ENCODE assay signal across 20 cellular contexts in genomic region chr20:1721687-1722512, GRCh38.
A peak's percentile ranks its signal among the peaks of the same experiment; 100 is the strongest.
DNase-seq lines count a peak whose midpoint lies in the region; ATAC-seq and TF ChIP-seq lines count a peak whose summit lies in the region.
"Had no signal": no experiment of that assay in that cellular context is flagged by ENCODE, and none has a peak within 500 bp of the region (broad histone marks: within the 10 kb centered on the region; RNA-seq: fewer than 3 reads in every experiment).

No MANE protein-coding gene starts in this region.

- DNase-seq in ELF-1 (ENCODE audit: low read depth, low spot score) = peak; percentile 89
- peak; percentile 89 for DNase-seq in endodermal cell
- no peak for DNase-seq in Right ventricle myocardium inferior (ENCODE audit: missing footprints)
- no peak for DNase-seq in BE2C
- DNase-seq: activated naive CD4-positive, alpha-beta T cell treated with anti-CD3 and anti-CD28 coated beads, Interleukin-2, amount 50 U/mL, for 16 hours; caudate nucleus; DND-41; head of caudate nucleus; left lung; NCI-H2171 treated with DMSO at 0.1 percent for 48 hours; OCI-M1; right lobe of liver; stomach; T-helper 1 cell had no signal

- no peaks in the 10 kb centered on the region for H3K27me3 Mint-ChIP-seq in IgD-negative memory B cell
- peaks cover 41% of the 10 kb centered on the region for H3K27me3 Mint-ChIP-seq in endodermal cell (ENCODE audit: insufficient read depth)

- peak overlapping the region in 2 of 3 donors; percentile 17 to 88 for H3K27ac Mint-ChIP-seq in IgD-negative memory B cell
- no peak overlapping the region for H3K27ac Mint-ChIP-seq in endodermal cell

- no peaks in the 10 kb centered on the region for H3K36me3 ChIP-seq in endodermal cell (ENCODE audit: control insufficient read depth, insufficient read depth, low read length)
- H3K36me3 ChIP-seq in BE2C = no peaks in the 10 kb centered on the region
- H3K36me3 ChIP-seq: BLaER1, left lung, right lobe of liver, stomach had no signal

- H3K9me3 ChIP-seq in endodermal cell (ENCODE audit: control insufficient read depth, low read length) = no peaks in the 10 kb centered on the region
- no peaks in the 10 kb centered on the region for H3K9me3 ChIP-seq in BE2C
- H3K9me3 ChIP-seq: left lung, right lobe of liver had no signal

- intact Hi-C loops in Right ventricle myocardium inferior (cut with DNase I) = no loop called here

- H3K27me3 ChIP-seq in endodermal cell (ENCODE audit: control insufficient read depth, insufficient read depth, low read length, poor library complexity, severe bottlenecking) (no peaks in the 10 kb centered on the region), BE2C (no peaks in the 10 kb centered on the region)
- H3K27me3 ChIP-seq: BLaER1, right lobe of liver, stomach had no signal

- peaks cover 2% of the 10 kb centered on the region for H3K36me3 Mint-ChIP-seq in IgD-negative memory B cell
- no peaks in the 10 kb centered on the region for H3K36me3 Mint-ChIP-seq in endodermal cell (ENCODE audit: low read depth)

- H3K4me3 Mint-ChIP-seq in IgD-negative memory B cell = peak overlapping the region in 1 of 4 donors; percentile 86
- H3K4me3 Mint-ChIP-seq in endodermal cell = no peak overlapping the region

- no peak overlapping the region for H3K9ac ChIP-seq in endodermal cell (ENCODE audit: extremely low read depth, low read length, poor library complexity, severe bottlenecking)
- H3K9ac ChIP-seq: BLaER1 had no signal

- TF ChIP-seq CTCF in endodermal cell (conservative IDR thresholded peaks at IDR 0.05) = no peak
- no peak for TF ChIP-seq CTCF in BE2C (IDR thresholded peaks at IDR 0.05; ENCODE audit: low read depth, low read length)

- WGBS in endodermal cell (ENCODE audit: insufficient coverage in 1 of 2, insufficient read length in 1 of 2), 2 experiments = 68% methylated on average over 4 to 6 of the region's 6 CpGs

- no peak overlapping the region for H3K27ac ChIP-seq in endodermal cell (ENCODE audit: low read depth, low read length)
- H3K27ac ChIP-seq: BLaER1, HL-60, left lung, right lobe of liver, stomach had no signal

- ATAC-seq in GM18861 (IDR thresholded peaks at IDR 0.05; ENCODE audit: unreplicated experiment) (peak; percentile 86), GM21381 (IDR thresholded peaks at IDR 0.05; ENCODE audit: unreplicated experiment) (no peak), Right ventricle myocardium inferior (no peak), HG03280 (IDR thresholded peaks at IDR 0.05; ENCODE audit: unreplicated experiment) (no peak)
- ATAC-seq: left lung, right lobe of liver had no signal

- peaks cover 9 to 20% (median 14%) of the 10 kb centered on the region in 3 donors for H3K4me1 Mint-ChIP-seq in IgD-negative memory B cell
- H3K4me1 Mint-ChIP-seq in endodermal cell = peaks cover 7% of the 10 kb centered on the region

- peaks cover 6 to 7% (median 7%) of the 10 kb centered on the region in 3 donors for H3K9me3 Mint-ChIP-seq in IgD-negative memory B cell
- peaks cover 9% of the 10 kb centered on the region for H3K9me3 Mint-ChIP-seq in endodermal cell

- H3K4me1 ChIP-seq in endodermal cell (ENCODE audit: control insufficient read depth, insufficient read depth, low read length) (peaks cover 4% of the 10 kb centered on the region), BE2C (no peaks in the 10 kb centered on the region)
- H3K4me1 ChIP-seq: BLaER1, left lung, right lobe of liver, stomach had no signal

- H3K4me3 ChIP-seq in endodermal cell (ENCODE audit: low read length) (no peak overlapping the region), BE2C (ENCODE audit: low read depth, low read length) (no peak overlapping the region)
- H3K4me3 ChIP-seq: BLaER1, left lung, right lobe of liver, stomach had no signal

Comparison
In these comparisons a context has a peak if more than half of its experiments do, and no peak if none do; other contexts are left out.
1. DNase-seq: peak in ELF-1 (single experiment) and endodermal cell (single experiment); none in Right ventricle myocardium inferior (single experiment) and BE2C (single experiment).